In genomic region chr10:3980660-3981059, GRCh38 we compare ENCODE assay signal across 17 cellular contexts.
DNase-seq lines count a peak whose midpoint lies in the region; ATAC-seq and TF ChIP-seq lines count a peak whose summit lies in the region.
"Had no signal": no experiment of that assay in that cellular context is flagged by ENCODE, and none has a peak within 500 bp of the region (broad histone marks: within the 10 kb centered on the region; RNA-seq: fewer than 3 reads in every experiment).

No MANE protein-coding gene starts in this region.

- peaks cover 7% of the 10 kb centered on the region for H3K9me3 Mint-ChIP-seq in activated CD4-positive, alpha-beta T cell treated with anti-CD3 and anti-CD28 coated beads for 36 hours (ENCODE audit: low read depth)
- H3K9me3 Mint-ChIP-seq in CD8-positive, alpha-beta memory T cell: peaks cover 0 to 10% (median 2%) of the 10 kb centered on the region in 5 donors
- H3K9me3 Mint-ChIP-seq in dendritic cell treated with granulocyte-macrophage colony-stimulating factor and Interleukin-4, amounts not matched to agents 40 ng/mL and 50 ng/mL, for 4 days: peaks cover 19% of the 10 kb centered on the region

- H3K9me3 ChIP-seq in CD8-positive, alpha-beta memory T cell (ENCODE audit: low read length): peaks cover 4% of the 10 kb centered on the region

- H3K4me1 Mint-ChIP-seq in activated CD4-positive, alpha-beta T cell treated with anti-CD3 and anti-CD28 coated beads for 36 hours: peaks cover 41% of the 10 kb centered on the region
- H3K4me1 Mint-ChIP-seq in CD8-positive, alpha-beta memory T cell: peaks cover 0 to 8% (median 0%) of the 10 kb centered on the region in 3 donors
- peaks cover 32% of the 10 kb centered on the region for H3K4me1 Mint-ChIP-seq in dendritic cell treated with granulocyte-macrophage colony-stimulating factor and Interleukin-4, amounts not matched to agents 40 ng/mL and 50 ng/mL, for 4 days (ENCODE audit: low read depth)
- H3K4me1 Mint-ChIP-seq: WTC11 had no signal

- H3K4me1 ChIP-seq in CD8-positive, alpha-beta memory T cell (ENCODE audit: insufficient read depth, low read length): peaks cover 64% of the 10 kb centered on the region

- no peaks in the 10 kb centered on the region for H3K27me3 Mint-ChIP-seq in activated CD4-positive, alpha-beta T cell treated with anti-CD3 and anti-CD28 coated beads for 36 hours
- H3K27me3 Mint-ChIP-seq in CD8-positive, alpha-beta memory T cell: no peaks in the 10 kb centered on the region
- H3K27me3 Mint-ChIP-seq in dendritic cell treated with granulocyte-macrophage colony-stimulating factor and Interleukin-4, amounts not matched to agents 40 ng/mL and 50 ng/mL, for 4 days: no peaks in the 10 kb centered on the region
- H3K27me3 Mint-ChIP-seq: type B pancreatic cell had no signal

- no peak overlapping the region for H3K4me3 ChIP-seq in CD8-positive, alpha-beta memory T cell (ENCODE audit: low read length)
- H3K4me3 ChIP-seq in NB4 (ENCODE audit: low read depth, low read length): no peak overlapping the region

- H3K27ac ChIP-seq in CD8-positive, alpha-beta memory T cell (ENCODE audit: low read depth, low read length): no peak overlapping the region

- no peak for TF ChIP-seq POLR2A in NB4 (IDR thresholded peaks at IDR 0.05; ENCODE audit: extremely low read depth, insufficient read length)

- no peaks in the 10 kb centered on the region for H3K27me3 ChIP-seq in CD8-positive, alpha-beta memory T cell (ENCODE audit: insufficient read depth, low read length, poor library complexity, severe bottlenecking)

- no peak for TF ChIP-seq CTCF in NB4 (IDR thresholded peaks at IDR 0.05; ENCODE audit: low read depth, low read length)

- no peak overlapping the region for H3K27ac Mint-ChIP-seq in activated CD4-positive, alpha-beta T cell treated with anti-CD3 and anti-CD28 coated beads for 36 hours
- H3K27ac Mint-ChIP-seq in CD8-positive, alpha-beta memory T cell: peak overlapping the region; percentile 49 to 96 (median 74)
- H3K27ac Mint-ChIP-seq in dendritic cell treated with granulocyte-macrophage colony-stimulating factor and Interleukin-4, amounts not matched to agents 40 ng/mL and 50 ng/mL, for 4 days: peak overlapping the region; percentile 67
- H3K27ac Mint-ChIP-seq: mesothelial cell of epicardium, type B pancreatic cell, WTC11 had no signal

- H3K4me3 Mint-ChIP-seq in activated CD4-positive, alpha-beta T cell treated with anti-CD3 and anti-CD28 coated beads for 36 hours: no peak overlapping the region
- H3K4me3 Mint-ChIP-seq in CD8-positive, alpha-beta memory T cell: peak overlapping the region; percentile 27 to 78 (median 63)
- no peak overlapping the region for H3K4me3 Mint-ChIP-seq in dendritic cell treated with granulocyte-macrophage colony-stimulating factor and Interleukin-4, amounts not matched to agents 40 ng/mL and 50 ng/mL, for 4 days
- H3K4me3 Mint-ChIP-seq: mesothelial cell of epicardium, type B pancreatic cell, WTC11 had no signal

- POLR2A ChIA-PET in activated CD4-positive, alpha-beta T cell treated with anti-CD3 and anti-CD28 coated beads for 36 hours (lab: Charles Lee): interaction anchor here (0.6 kb wide), 1 partner anchor 16 kb away, joined by 8 read pairs; no protein-coding TSS in a partner anchor
- POLR2A ChIA-PET in CD8-positive, alpha-beta memory T cell (lab: Charles Lee): interaction anchor here (1.1 to 1.6 kb wide), 3 partner anchors 11 to 196 kb away, joined by 3 to 7 read pairs (median 3); partner anchors contain the start of gene KLF6

- intact Hi-C loops in activated CD4-positive, alpha-beta T cell treated with anti-CD3 and anti-CD28 coated beads for 36 hours (cut with DNase I, micrococcal nuclease): loop anchor here in 1 of 2 experiments (5.0 kb wide), 1 partner anchor 52 kb away; no protein-coding TSS in a partner anchor
- intact Hi-C loops in dendritic cell treated with granulocyte-macrophage colony-stimulating factor and Interleukin-4, amounts not matched to agents 40 ng/mL and 50 ng/mL, for 4 days (cut with micrococcal nuclease): no loop called here

- ATAC-seq in activated CD4-positive, alpha-beta T cell treated with anti-CD3 and anti-CD28 coated beads for 36 hours: peak; percentile 38
- ATAC-seq in GM18519 (IDR thresholded peaks at IDR 0.05; ENCODE audit: low FRiP score, unreplicated experiment): no peak
- ATAC-seq: WTC11 had no signal

- H3K36me3 Mint-ChIP-seq in activated CD4-positive, alpha-beta T cell treated with anti-CD3 and anti-CD28 coated beads for 36 hours (ENCODE audit: low read depth): peaks cover 5% of the 10 kb centered on the region
- H3K36me3 Mint-ChIP-seq in CD8-positive, alpha-beta memory T cell: peaks cover 0 to 11% (median 4%) of the 10 kb centered on the region in 3 donors
- peaks cover 8% of the 10 kb centered on the region for H3K36me3 Mint-ChIP-seq in dendritic cell treated with granulocyte-macrophage colony-stimulating factor and Interleukin-4, amounts not matched to agents 40 ng/mL and 50 ng/mL, for 4 days (ENCODE audit: low read depth)
- H3K36me3 Mint-ChIP-seq: type B pancreatic cell had no signal

- no peak for DNase-seq in activated CD4-positive, alpha-beta T cell treated with anti-CD3 and anti-CD28 coated beads for 36 hours
- no peak for DNase-seq in activated CD4-positive, alpha-beta T cell treated with anti-CD3 and anti-CD28 coated beads, Interleukin-2, amount 50 U/mL, for 1 hour
- peak in 1 of 5 donors; percentile 20 for DNase-seq in CD8-positive, alpha-beta memory T cell
- DNase-seq in NB4 (ENCODE audit: low read depth): peak; percentile 42
- DNase-seq in NCI-H2081 (lab: John Stamatoyannopoulos, UW): no peak
- DNase-seq in effector CD4-positive, alpha-beta T cell: no peak
- DNase-seq: ACHN; activated T-cell treated with anti-CD3 and anti-CD28 coated beads, Interleukin-2, amount 50 U/mL, for 48 hours; aorta; erythroblast; NCI-H1092 treated with DMSO at 0.1 percent for 48 hours; stimulated activated CD4-positive, alpha-beta T cell treated with anti-CD3 and anti-CD28 coated beads, Interleukin-4, amount 100 ng/mL, for 4 hours had no signal

- CTCF ChIA-PET in activated CD4-positive, alpha-beta T cell treated with anti-CD3 and anti-CD28 coated beads for 36 hours (lab: Charles Lee): no interaction called here
- CTCF ChIA-PET in CD8-positive, alpha-beta memory T cell (lab: Charles Lee): interaction anchor here (0.8 to 1.3 kb wide), 3 partner anchors 20 to 99 kb away, joined by 3 read pairs; no protein-coding TSS in a partner anchor

- H3K36me3 ChIP-seq in CD8-positive, alpha-beta memory T cell (ENCODE audit: insufficient read depth, low read length): no peaks in the 10 kb centered on the region

Comparison
In these comparisons a context has a peak if more than half of its experiments do, and no peak if none do; other contexts are left out.
1. H3K4me3 Mint-ChIP-seq: peak in CD8-positive, alpha-beta memory T cell (7 of 7); none in activated CD4-positive, alpha-beta T cell treated with anti-CD3 and anti-CD28 coated beads for 36 hours (single experiment) and dendritic cell treated with granulocyte-macrophage colony-stimulating factor and Interleukin-4, amounts not matched to agents 40 ng/mL and 50 ng/mL, for 4 days (single experiment).